In genomic region chr3:197959891-197960693, GRCh38 we compare ENCODE assay signal across 8 cellular contexts. TPM values are rescaled to one million over a fixed set of nuclear protein-coding genes. Genes with fewer than 3 reads are reported as not detected.
DNase-seq lines count a peak whose midpoint lies in the region; ATAC-seq and TF ChIP-seq lines count a peak whose summit lies in the region.

TSS of gene LMLN (plus strand) at chr3:197960217. CDS start at chr3:197960246, 29 bp downstream.

- H3K4me1 Mint-ChIP-seq in T-helper 2 cell treated with Interferon-gamma antibody and Interleukin-4, amounts not matched to agents 5 μg/mL and 100 μg/mL, for 36 hours (ENCODE audit: low read depth), result peaks cover 42% of the 10 kb centered on the region

- H3K27me3 ChIP-seq in ascending aorta (no peaks in the 10 kb centered on the region), right cardiac atrium (ENCODE audit: control insufficient read depth, insufficient read depth) (no peaks in the 10 kb centered on the region), vagina (no peaks in the 10 kb centered on the region)

- H3K4me3 ChIP-seq in ascending aorta (peak within 1 kb of the TSS; percentile 66 to 88), right cardiac atrium (ENCODE audit: low read length) (peak within 1 kb of the TSS; percentile 53), vagina (peak within 1 kb of the TSS; percentile 67 to 87)

- under 1% methylated on average over 62 of the region's 62 CpGs for WGBS in right cardiac atrium

- peak; percentile 80 for DNase-seq in NCI-H187 treated with DMSO at 0.1 percent for 48 hours (lab: John Stamatoyannopoulos, UW)
- DNase-seq in T-helper 2 cell treated with Interferon-gamma antibody and Interleukin-4, amounts not matched to agents 5 μg/mL and 100 μg/mL, for 36 hours (ENCODE audit: low spot score), result peak; percentile 95
- DNase-seq in ascending aorta (ENCODE audit: low spot score in 2 of 2), result peak; percentile 86 to 97
- peak; percentile 97 to 98 (median 98) for DNase-seq in right cardiac atrium
- peak; percentile 97 for DNase-seq in putamen (ENCODE audit: low spot score)
- DNase-seq in vagina (ENCODE audit: extremely low spot score in 2 of 2), result peak; percentile 96

- intact Hi-C loops in ascending aorta (cut with DNase I) (loop anchor here (1.0 kb wide), 1 partner anchor 10 kb away; the partner anchor contains the start of gene RPL35A), right cardiac atrium (cut with DNase I) (no loop called here), vagina (cut with DNase I) (no loop called here)

- peaks cover 31% of the 10 kb centered on the region for H3K36me3 Mint-ChIP-seq in T-helper 2 cell treated with Interferon-gamma antibody and Interleukin-4, amounts not matched to agents 5 μg/mL and 100 μg/mL, for 36 hours (ENCODE audit: low read depth)

- peak; percentile 70 for TF ChIP-seq POLR2A in GM18505 (IDR thresholded peaks at IDR 0.05; ENCODE audit: borderline replicate concordance, extremely low read depth, insufficient read depth, insufficient read length)
- peak in 1 of 2 donors; percentile 42 for TF ChIP-seq POLR2A in vagina (IDR thresholded peaks at IDR 0.05)

- H3K9me3 ChIP-seq in ascending aorta, result no peaks in the 10 kb centered on the region
- no peaks in the 10 kb centered on the region for H3K9me3 ChIP-seq in right cardiac atrium (ENCODE audit: control insufficient read depth, low read length)
- H3K9me3 ChIP-seq in vagina, result no peaks in the 10 kb centered on the region

- H3K27ac ChIP-seq in ascending aorta (peak within 1 kb of the TSS; percentile 75 to 82), right cardiac atrium (ENCODE audit: low read length) (peak within 1 kb of the TSS; percentile 78), vagina (peak within 1 kb of the TSS; percentile 68)

- peak within 1 kb of the TSS; percentile 93 for H3K4me3 Mint-ChIP-seq in T-helper 2 cell treated with Interferon-gamma antibody and Interleukin-4, amounts not matched to agents 5 μg/mL and 100 μg/mL, for 36 hours

- TF ChIP-seq CTCF in ascending aorta (IDR thresholded peaks at IDR 0.05) (no peak), vagina (IDR thresholded peaks at IDR 0.05) (no peak)

- H3K36me3 ChIP-seq in ascending aorta (peaks cover 13 to 16% of the 10 kb centered on the region in 2 donors), vagina (peaks cover 0 to 18% of the 10 kb centered on the region in 2 donors)

- ATAC-seq in GM18505 (IDR thresholded peaks at IDR 0.05; ENCODE audit: unreplicated experiment) (peak; percentile 98), HG02970 (IDR thresholded peaks at IDR 0.05; ENCODE audit: low FRiP score, unreplicated experiment) (peak; percentile 98), right cardiac atrium (peak; percentile 98)

- no peaks in the 10 kb centered on the region for H3K27me3 Mint-ChIP-seq in T-helper 2 cell treated with Interferon-gamma antibody and Interleukin-4, amounts not matched to agents 5 μg/mL and 100 μg/mL, for 36 hours (ENCODE audit: low read depth)

- H3K4me1 ChIP-seq in ascending aorta (peaks cover 0 to 9% of the 10 kb centered on the region in 2 donors), right cardiac atrium (ENCODE audit: control insufficient read depth, insufficient read depth, low read length) (no peaks in the 10 kb centered on the region), vagina (peaks cover 26% of the 10 kb centered on the region)

- H3K27ac Mint-ChIP-seq in T-helper 2 cell treated with Interferon-gamma antibody and Interleukin-4, amounts not matched to agents 5 μg/mL and 100 μg/mL, for 36 hours, result peak within 1 kb of the TSS; percentile 92

- no peaks in the 10 kb centered on the region for H3K9me3 Mint-ChIP-seq in T-helper 2 cell treated with Interferon-gamma antibody and Interleukin-4, amounts not matched to agents 5 μg/mL and 100 μg/mL, for 36 hours

RNA-seq across cellular contexts. Expression of gene LMLN, which starts in this region (rescaled TPM):
- total RNA-seq in ascending aorta (0.32 TPM), right cardiac atrium (1 to 10 TPM; 5.4 to 7.9 (median 6.5) TPM), vagina (18.9 TPM)
- polyA plus RNA-seq in right cardiac atrium, result 2.6 TPM

Comparison
In these comparisons a context has a peak if more than half of its experiments do, and no peak if none do; other contexts are left out.
1. Peak in every context shown above with its lines: DNase-seq, ATAC-seq, H3K4me3 ChIP-seq and H3K27ac ChIP-seq.
2. Peak in DNase-seq, H3K4me3 ChIP-seq and H3K27ac ChIP-seq in ascending aorta; RNA of the gene not detected or under 1 TPM.